ENCODE assay signal across 15 cellular contexts in genomic region chr10:130485958-130486680, GRCh38.
DNase-seq lines count a peak whose midpoint lies in the region; ATAC-seq and TF ChIP-seq lines count a peak whose summit lies in the region.
"Had no signal": no experiment of that assay in that cellular context is flagged by ENCODE, and none has a peak within 500 bp of the region (broad histone marks: within the 10 kb centered on the region; RNA-seq: fewer than 3 reads in every experiment).

No MANE protein-coding gene starts in this region.

- H3K4me1 Mint-ChIP-seq in natural killer cell treated with Interleukin-12 subunit alpha and Interleukin-12 subunit beta and Interleukin-15 and Interleukin-18, amount 100 ng/mL, for 72 hours (ENCODE audit: low read depth in 2 of 2), result no peaks in the 10 kb centered on the region
- no peaks in the 10 kb centered on the region for H3K4me1 Mint-ChIP-seq in natural killer cell
- H3K4me1 Mint-ChIP-seq: CD4-positive, CD25-positive, alpha-beta regulatory T cell; CD8-positive, alpha-beta memory T cell had no signal

- H3K4me3 Mint-ChIP-seq in natural killer cell treated with Interleukin-12 subunit alpha and Interleukin-12 subunit beta and Interleukin-15 and Interleukin-18, amount 100 ng/mL, for 72 hours, result no peak overlapping the region
- no peak overlapping the region for H3K4me3 Mint-ChIP-seq in natural killer cell
- H3K4me3 Mint-ChIP-seq: CD4-positive, CD25-positive, alpha-beta regulatory T cell; CD8-positive, alpha-beta memory T cell had no signal

- H3K27me3 Mint-ChIP-seq in natural killer cell treated with Interleukin-12 subunit alpha and Interleukin-12 subunit beta and Interleukin-15 and Interleukin-18, amount 100 ng/mL, for 72 hours, result no peaks in the 10 kb centered on the region
- no peaks in the 10 kb centered on the region for H3K27me3 Mint-ChIP-seq in natural killer cell (ENCODE audit: low read depth in 2 of 2)
- H3K27me3 Mint-ChIP-seq: CD4-positive, CD25-positive, alpha-beta regulatory T cell; CD8-positive, alpha-beta memory T cell had no signal

- H3K9me3 Mint-ChIP-seq in natural killer cell treated with Interleukin-12 subunit alpha and Interleukin-12 subunit beta and Interleukin-15 and Interleukin-18, amount 100 ng/mL, for 72 hours, result no peaks in the 10 kb centered on the region
- no peaks in the 10 kb centered on the region for H3K9me3 Mint-ChIP-seq in natural killer cell

- peak; percentile 54 for DNase-seq in natural killer cell treated with Interleukin-12 subunit alpha and Interleukin-12 subunit beta and Interleukin-15 and Interleukin-18, amount 100 ng/mL, for 72 hours (ENCODE audit: low spot score)
- DNase-seq in natural killer cell, result no peak
- peak; percentile 83 for DNase-seq in mesenteric fat pad (ENCODE audit: low spot score)
- DNase-seq in posterior vena cava (ENCODE audit: low spot score), result peak; percentile 46
- DNase-seq in stimulated activated CD4-positive, alpha-beta T cell treated with anti-CD3 and anti-CD28 coated beads, Interleukin-4, amount 100 ng/mL, for 1 hour, result no peak
- DNase-seq in activated CD4-positive, alpha-beta T cell treated with anti-CD3 and anti-CD28 coated beads for 48 hours, result no peak
- DNase-seq: ACHN; BE2C; C1 segment of cervical spinal cord; CD4-positive, CD25-positive, alpha-beta regulatory T cell; CD8-positive, alpha-beta memory T cell; COR-L47; GM23248; HCEC 1CT had no signal

- intact Hi-C loops in natural killer cell (cut with micrococcal nuclease) (no loop called here), posterior vena cava (cut with DNase I) (no loop called here)

- TF ChIP-seq CTCF in natural killer cell (IDR thresholded peaks at IDR 0.05), result no peak

- no peak overlapping the region for H3K27ac Mint-ChIP-seq in natural killer cell treated with Interleukin-12 subunit alpha and Interleukin-12 subunit beta and Interleukin-15 and Interleukin-18, amount 100 ng/mL, for 72 hours
- no peak overlapping the region for H3K27ac Mint-ChIP-seq in natural killer cell
- H3K27ac Mint-ChIP-seq: CD4-positive, CD25-positive, alpha-beta regulatory T cell; CD8-positive, alpha-beta memory T cell had no signal

- no peaks in the 10 kb centered on the region for H3K36me3 Mint-ChIP-seq in natural killer cell treated with Interleukin-12 subunit alpha and Interleukin-12 subunit beta and Interleukin-15 and Interleukin-18, amount 100 ng/mL, for 72 hours
- H3K36me3 Mint-ChIP-seq in natural killer cell, result no peaks in the 10 kb centered on the region
- H3K36me3 Mint-ChIP-seq: CD4-positive, CD25-positive, alpha-beta regulatory T cell; CD8-positive, alpha-beta memory T cell had no signal

- no peak for ATAC-seq in natural killer cell treated with Interleukin-12 subunit alpha and Interleukin-12 subunit beta and Interleukin-15 and Interleukin-18, amount 100 ng/mL, for 72 hours
- ATAC-seq in natural killer cell (no peak), HG03571 (IDR thresholded peaks at IDR 0.05; ENCODE audit: unreplicated experiment) (no peak)

Comparison
In these comparisons a context has a peak if more than half of its experiments do, and no peak if none do; other contexts are left out.
1. DNase-seq: peak in natural killer cell treated with Interleukin-12 subunit alpha and Interleukin-12 subunit beta and Interleukin-15 and Interleukin-18, amount 100 ng/mL, for 72 hours (single experiment), mesenteric fat pad (single experiment) and posterior vena cava (single experiment); none in natural killer cell (single experiment), stimulated activated CD4-positive, alpha-beta T cell treated with anti-CD3 and anti-CD28 coated beads, Interleukin-4, amount 100 ng/mL, for 1 hour (single experiment) and activated CD4-positive, alpha-beta T cell treated with anti-CD3 and anti-CD28 coated beads for 48 hours (single experiment).